11 cellular contexts compared by ENCODE assay signal in the genomic region with DNA sequence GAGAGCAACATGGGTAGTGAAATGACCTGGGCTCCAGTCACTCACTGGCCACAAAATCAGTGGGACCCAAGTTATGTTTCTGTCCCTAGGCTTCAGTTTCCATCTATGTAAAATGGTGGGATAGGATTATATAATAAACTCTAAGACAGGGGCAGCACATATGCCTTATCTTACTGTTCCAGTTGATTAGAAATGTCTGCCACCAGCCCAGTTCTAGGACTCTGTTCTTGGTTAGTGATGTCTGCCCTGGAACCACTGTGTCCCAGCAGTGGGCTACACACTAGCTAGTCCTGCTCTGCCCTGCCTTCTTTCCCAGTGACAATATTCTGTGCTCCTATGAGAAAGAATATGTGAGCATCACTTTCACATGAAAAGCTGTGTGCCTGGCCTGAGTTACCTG.
"Had no signal": no experiment of that assay in that cellular context is flagged by ENCODE, and none has a peak within 500 bp of the region (broad histone marks: within the 10 kb centered on the region; RNA-seq: fewer than 3 reads in every experiment).

No MANE protein-coding gene starts in this region.

- H3K4me2 ChIP-seq: GM23338, KMS-11 had no signal

- H3K9ac ChIP-seq: KMS-11 had no signal

- FAIRE-seq: H1, H54, HepG2 had no signal

- H3K4me3 ChIP-seq: GM23338 had no signal

- H2AFZ ChIP-seq: GM23338 had no signal

- DNase-seq: H9, HCEC 1CT, HFFc6, IMR-90, KBM-7 had no signal

- H3K27ac ChIP-seq: HL-60, KMS-11 had no signal

- ATAC-seq: GM23338, HepG2 had no signal
